19 cellular contexts compared by ENCODE assay signal in the genomic region with DNA sequence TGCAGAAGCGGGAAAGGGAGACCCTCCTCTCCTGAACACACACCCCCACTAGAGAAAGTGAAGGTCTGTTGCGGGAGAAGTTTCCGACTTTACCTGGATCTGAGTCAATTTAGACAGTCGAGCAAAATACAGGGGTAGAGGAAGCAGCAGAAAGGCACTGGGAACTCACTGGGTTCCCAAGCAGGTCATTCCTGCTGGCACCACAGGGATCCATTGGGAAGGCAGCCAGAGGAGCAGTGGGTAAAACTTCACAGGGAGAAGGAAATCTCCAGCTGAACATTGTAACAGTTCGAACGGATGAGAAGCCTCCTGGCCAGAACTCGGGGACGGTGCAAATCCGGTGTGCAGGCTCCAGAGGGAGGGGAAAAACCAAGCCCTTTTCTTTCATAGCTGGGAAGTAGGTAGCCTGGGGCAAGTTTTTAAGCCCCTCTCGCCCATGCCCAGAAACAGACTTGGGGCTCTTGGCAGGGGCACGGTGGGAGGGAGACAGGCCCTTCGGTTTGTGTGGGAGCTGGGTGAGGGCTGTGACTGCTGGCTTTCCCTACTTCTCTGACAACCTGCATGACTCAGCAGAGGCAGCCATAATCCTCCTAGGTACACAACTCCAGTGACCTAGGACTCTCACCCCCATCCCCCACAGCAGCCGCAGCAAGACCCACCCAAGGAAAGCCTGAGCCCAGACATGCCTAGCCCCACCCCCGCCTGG. TPM values are rescaled to one million over a fixed set of nuclear protein-coding genes. Genes with fewer than 3 reads are reported as not detected.
"Had no signal": no experiment of that assay in that cellular context is flagged by ENCODE, and none has a peak within 500 bp of the region (broad histone marks: within the 10 kb centered on the region; RNA-seq: fewer than 3 reads in every experiment).

No MANE protein-coding gene starts in this region.

- H3K27me3 ChIP-seq: right lobe of liver had no signal

- H3K27ac ChIP-seq: brain microvascular endothelial cell, psoas muscle, right lobe of liver had no signal

- H3K9me3 ChIP-seq: psoas muscle, right lobe of liver had no signal

- FAIRE-seq: endothelial cell of umbilical vein had no signal

- H3K36me3 ChIP-seq: brain microvascular endothelial cell, right lobe of liver had no signal

- DNase-seq: activated CD4-positive, alpha-beta T cell treated with anti-CD3 and anti-CD28 coated beads, Interleukin-2, amount 50 U/mL, for 48 hours; activated CD4-positive, CD25-positive, alpha-beta regulatory T cell treated with anti-CD3 and anti-CD28 coated beads, Interleukin-2, amount 50 U/mL, for 72 hours; activated CD8-positive, alpha-beta memory T cell treated with anti-CD3 and anti-CD28 coated beads, Interleukin-2, amount 10 ng/mL, durations not matched to agents 7 days and 5 days; activated effector memory CD4-positive, alpha-beta T cell treated with anti-CD3 and anti-CD28 coated beads, Interleukin-2, amount 50 U/mL, for 16 hours; activated naive CD8-positive, alpha-beta T cell treated with anti-CD3 and anti-CD28 coated beads for 36 hours; activated T-cell treated with anti-CD3 and anti-CD28 coated beads, Interleukin-2, amount 50 U/mL, for 4 hours; brain microvascular endothelial cell; left ventricle myocardium superior; midbrain; naive B cell; nucleus accumbens; psoas muscle; stimulated activated CD4-positive, alpha-beta T cell treated with anti-CD3 and anti-CD28 coated beads, Interleukin-1b, Interleukin-23, amount 100 ng/mL, for 48 hours; stimulated activated naive CD4-positive, alpha-beta T cell treated with Interleukin-2 at 50 U/mL for 16 hours; SW 1271 had no signal

- H3K4me1 ChIP-seq: right lobe of liver had no signal

- H3K4me3 ChIP-seq: psoas muscle, right lobe of liver had no signal

RNA-seq across cellular contexts. Expression of gene DDC, which starts 51.9 kb away (rescaled TPM):
- total RNA-seq: activated CD8-positive, alpha-beta memory T cell treated with anti-CD3 and anti-CD28 coated beads, Interleukin-2, amount 10 ng/mL, durations not matched to agents 7 days and 5 days; endothelial cell of umbilical vein; kidney epithelial cell; left ventricle myocardium superior; ureter had no signal
- polyA plus RNA-seq: endothelial cell of umbilical vein had no signal
